8 cellular contexts compared by ENCODE assay signal in the genomic region with DNA sequence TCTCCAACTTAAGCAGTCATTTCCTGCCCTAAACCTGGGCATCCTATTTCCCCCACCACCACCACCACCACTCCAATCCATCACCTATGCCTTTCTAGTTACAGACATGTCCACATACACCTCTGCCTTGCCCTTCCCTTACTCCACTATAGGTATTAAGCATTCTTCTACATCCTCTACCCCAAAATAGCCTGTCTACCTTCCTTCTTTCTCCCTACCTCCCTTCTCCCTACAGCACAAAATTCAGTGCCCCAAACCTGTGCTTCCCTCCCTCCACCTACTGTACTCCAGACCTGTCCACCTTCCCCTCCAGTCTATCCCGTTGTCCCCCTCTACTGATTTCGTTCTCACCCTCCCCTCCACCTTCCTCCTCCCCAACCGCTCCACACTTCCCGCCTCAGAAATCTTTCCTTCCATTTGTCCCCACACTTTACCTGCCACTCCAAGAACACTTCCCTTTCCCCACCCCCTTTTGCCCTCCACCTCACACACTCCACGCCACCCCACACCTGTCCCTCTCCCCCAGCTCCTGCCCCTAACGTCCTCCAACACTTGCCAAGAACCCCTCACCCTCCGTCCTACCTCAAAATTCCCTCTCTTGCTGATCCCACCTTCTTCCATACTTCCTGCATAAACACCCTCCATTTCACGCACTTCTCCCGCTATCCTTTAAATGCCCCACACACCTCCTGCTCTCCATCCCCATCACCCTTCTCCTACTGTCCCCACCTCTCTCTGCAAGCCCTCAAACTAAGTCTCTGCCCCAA. TPM values are rescaled to one million over a fixed set of nuclear protein-coding genes. Genes with fewer than 3 reads are reported as not detected.
A peak's percentile ranks its signal among the peaks of the same experiment; 100 is the strongest.
DNase-seq lines count a peak whose midpoint lies in the region; ATAC-seq and TF ChIP-seq lines count a peak whose summit lies in the region.

No MANE protein-coding gene starts in this region.

- H3K4me2 ChIP-seq in parathyroid adenoma (ENCODE audit: low read length), result peak overlapping the region; percentile 81

- H3K4me3 ChIP-seq in GM12875 (ENCODE audit: low read depth, low read length) (peak overlapping the region; percentile 83), NT2/D1 (ENCODE audit: insufficient read length, low read depth) (peak overlapping the region; percentile 68), parathyroid adenoma (ENCODE audit: low read depth, low read length) (peak overlapping the region; percentile 77)

- peak overlapping the region; percentile 94 for H3K4me3 Mint-ChIP-seq in endothelial cell (ENCODE audit: unreplicated experiment)

- H3K36me3 ChIP-seq in NT2/D1 (ENCODE audit: insufficient read depth, insufficient read length, low read length), result no peaks in the 10 kb centered on the region
- H3K36me3 ChIP-seq in parathyroid adenoma (ENCODE audit: control insufficient read depth, insufficient read depth, low read length), result no peaks in the 10 kb centered on the region

- H2AFZ ChIP-seq in parathyroid adenoma, result no peak overlapping the region

- H3K4me1 Mint-ChIP-seq in endothelial cell (ENCODE audit: unreplicated experiment), result peaks cover 28% of the 10 kb centered on the region

- H3K9me3 ChIP-seq in NT2/D1 (ENCODE audit: insufficient read depth, low read length) (no peaks in the 10 kb centered on the region), parathyroid adenoma (ENCODE audit: control insufficient read depth, low read length) (no peaks in the 10 kb centered on the region)

- peaks cover 10% of the 10 kb centered on the region for H3K27me3 Mint-ChIP-seq in endothelial cell (ENCODE audit: unreplicated experiment)

- H3K27ac Mint-ChIP-seq in endothelial cell (ENCODE audit: unreplicated experiment), result peak overlapping the region; percentile 22

- H3K36me3 Mint-ChIP-seq in endothelial cell (ENCODE audit: low read depth, unreplicated experiment), result no peaks in the 10 kb centered on the region

- H3K27me3 ChIP-seq in NT2/D1 (ENCODE audit: insufficient read depth, insufficient read length), result peaks cover 20% of the 10 kb centered on the region
- no peaks in the 10 kb centered on the region for H3K27me3 ChIP-seq in parathyroid adenoma (ENCODE audit: control insufficient read depth, insufficient read depth, low read length)

- DNase-seq in NT2/D1 (ENCODE audit: low read depth, low spot score) (no peak), endothelial cell (ENCODE audit: low spot score) (no peak), 8988T (no peak)

- TF ChIP-seq CTCF in GM12875 (IDR thresholded peaks at IDR 0.05; ENCODE audit: borderline replicate concordance, insufficient read depth, low read depth, low read length), result no peak
- TF ChIP-seq CTCF in endothelial cell (IDR thresholded peaks at IDR 0.05; ENCODE audit: unreplicated experiment), result no peak
- TF ChIP-seq CTCF in parathyroid adenoma (IDR thresholded peaks at IDR 0.05), result no peak

- no peak for ATAC-seq in GM18519 (IDR thresholded peaks at IDR 0.05; ENCODE audit: low FRiP score, unreplicated experiment)
- no peak for ATAC-seq in GM21360 (IDR thresholded peaks at IDR 0.05; ENCODE audit: unreplicated experiment)
- no peak for ATAC-seq in GM18505 (IDR thresholded peaks at IDR 0.05; ENCODE audit: unreplicated experiment)

- H3K9me3 Mint-ChIP-seq in endothelial cell (ENCODE audit: unreplicated experiment), result no peaks in the 10 kb centered on the region

- no peak overlapping the region for H3K27ac ChIP-seq in parathyroid adenoma

- H3K4me1 ChIP-seq in NT2/D1 (ENCODE audit: insufficient read depth, insufficient read length), result peaks cover 5% of the 10 kb centered on the region
- H3K4me1 ChIP-seq in parathyroid adenoma, result peaks cover 2% of the 10 kb centered on the region

- no peak for TF ChIP-seq POLR2A in GM18505 (IDR thresholded peaks at IDR 0.05; ENCODE audit: borderline replicate concordance, extremely low read depth, insufficient read depth, insufficient read length)

- no peaks in the 10 kb centered on the region for H3K79me2 ChIP-seq in parathyroid adenoma

- H3K9ac ChIP-seq in NT2/D1 (ENCODE audit: insufficient read length, low read depth), result peak overlapping the region; percentile 81
- no peak overlapping the region for H3K9ac ChIP-seq in parathyroid adenoma

RNA-seq across cellular contexts. Expression of gene STRBP, which starts 1.5 kb away (rescaled TPM):
- 45.4 TPM for total RNA-seq in endothelial cell (ENCODE audit: unreplicated experiment)
